1 cellular context compared by ENCODE assay signal in the genomic region with DNA sequence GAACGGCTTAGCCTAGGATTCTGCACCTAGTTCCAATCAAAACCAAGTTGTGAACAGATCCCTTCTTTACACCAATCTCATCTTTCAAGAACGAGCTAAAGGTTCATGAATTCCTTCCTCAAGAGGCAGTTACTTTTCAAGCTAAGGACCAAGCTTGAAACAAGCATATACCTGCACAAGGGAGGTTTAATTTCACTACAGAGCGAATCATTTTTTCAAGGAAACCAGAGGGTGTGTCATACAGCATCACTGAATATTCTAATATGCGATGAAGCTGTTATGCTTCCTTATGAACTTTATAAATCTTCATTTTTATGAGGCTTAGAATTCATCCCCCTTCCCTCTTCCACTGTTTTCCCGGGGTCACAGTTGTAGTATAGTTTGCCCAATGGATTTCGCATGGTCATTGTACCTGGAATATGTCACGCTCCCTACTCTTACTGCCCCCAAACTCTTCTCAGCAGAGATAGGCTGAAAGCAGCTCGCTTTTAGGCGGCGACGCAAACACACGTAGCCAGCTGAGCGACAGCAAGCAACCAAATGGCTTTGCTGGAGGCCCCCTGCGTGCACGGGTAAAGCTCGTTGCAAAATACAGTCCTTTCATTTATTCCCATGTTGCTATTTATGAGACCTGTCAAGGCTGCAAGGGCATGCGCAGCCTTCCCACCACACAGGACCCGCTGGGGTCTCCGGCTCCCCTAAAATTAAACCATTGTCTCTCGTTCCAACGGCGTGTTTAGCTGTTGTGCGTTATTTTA.
A peak's percentile ranks its signal among the peaks of the same experiment; 100 is the strongest.
TF ChIP-seq lines count a peak whose summit lies in the region.

No MANE protein-coding gene starts in this region.

TF ChIP-seq in K562, 482 proteins besides CTCF, POLR2A, EP300 and RAD21 (continued from another document and continues in another):
- no peak for TF ChIP-seq ZNF695 (CRISPR knock-in tag; IDR thresholded peaks at IDR 0.05)
- TF ChIP-seq NUFIP1 (IDR thresholded peaks at IDR 0.05; ENCODE audit: partially characterized antibody), result no peak
- TF ChIP-seq ZNF165 (CRISPR knock-in tag; IDR thresholded peaks at IDR 0.05; ENCODE audit: borderline replicate concordance), result no peak
- no peak for TF ChIP-seq IRF2 (CRISPR knock-in tag; IDR thresholded peaks at IDR 0.05)
- no peak for TF ChIP-seq HDAC6 (IDR thresholded peaks at IDR 0.05; ENCODE audit: low read depth, low read length)
- no peak for TF ChIP-seq KDM4B (IDR thresholded peaks at IDR 0.05; ENCODE audit: borderline replicate concordance in 2 of 2, low read depth in 1 of 2)
- no peak for TF ChIP-seq RNF2 (IDR thresholded peaks at IDR 0.05)
- TF ChIP-seq NFYB (IDR thresholded peaks at IDR 0.05; ENCODE audit: extremely low read depth, insufficient read length), result no peak
- no peak for TF ChIP-seq HMGN3 (IDR thresholded peaks at IDR 0.05; ENCODE audit: borderline replicate concordance, extremely low read depth, insufficient read length, low read depth, low read length)
- TF ChIP-seq ZNF316 (IDR thresholded peaks at IDR 0.05), result peak; percentile 88
- TF ChIP-seq LEF1 (IDR thresholded peaks at IDR 0.05), result no peak
- 0 out of 2 replicates have a peak, but pooled peaks have one; percentile 12 for TF ChIP-seq FOXP1 (CRISPR knock-in tag; IDR thresholded peaks at IDR 0.05)
- TF ChIP-seq, protein P1, sequence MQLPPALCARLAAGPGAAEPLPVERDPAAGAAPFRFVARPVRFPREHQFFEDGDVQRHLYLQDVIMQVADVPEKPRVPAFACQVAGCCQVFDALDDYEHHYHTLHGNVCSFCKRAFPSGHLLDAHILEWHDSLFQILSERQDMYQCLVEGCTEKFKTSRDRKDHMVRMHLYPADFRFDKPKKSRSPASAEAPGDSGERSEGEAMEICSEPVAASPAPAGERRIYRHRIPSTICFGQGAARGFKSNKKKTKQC (CRISPR knock-in tag; IDR thresholded peaks at IDR 0.05), result no peak
- TF ChIP-seq ZNF3 (CRISPR knock-in tag; IDR thresholded peaks at IDR 0.05), result no peak
- TF ChIP-seq TCF3 (CRISPR knock-in tag; IDR thresholded peaks at IDR 0.05), result no peak
- TF ChIP-seq, protein P2, sequence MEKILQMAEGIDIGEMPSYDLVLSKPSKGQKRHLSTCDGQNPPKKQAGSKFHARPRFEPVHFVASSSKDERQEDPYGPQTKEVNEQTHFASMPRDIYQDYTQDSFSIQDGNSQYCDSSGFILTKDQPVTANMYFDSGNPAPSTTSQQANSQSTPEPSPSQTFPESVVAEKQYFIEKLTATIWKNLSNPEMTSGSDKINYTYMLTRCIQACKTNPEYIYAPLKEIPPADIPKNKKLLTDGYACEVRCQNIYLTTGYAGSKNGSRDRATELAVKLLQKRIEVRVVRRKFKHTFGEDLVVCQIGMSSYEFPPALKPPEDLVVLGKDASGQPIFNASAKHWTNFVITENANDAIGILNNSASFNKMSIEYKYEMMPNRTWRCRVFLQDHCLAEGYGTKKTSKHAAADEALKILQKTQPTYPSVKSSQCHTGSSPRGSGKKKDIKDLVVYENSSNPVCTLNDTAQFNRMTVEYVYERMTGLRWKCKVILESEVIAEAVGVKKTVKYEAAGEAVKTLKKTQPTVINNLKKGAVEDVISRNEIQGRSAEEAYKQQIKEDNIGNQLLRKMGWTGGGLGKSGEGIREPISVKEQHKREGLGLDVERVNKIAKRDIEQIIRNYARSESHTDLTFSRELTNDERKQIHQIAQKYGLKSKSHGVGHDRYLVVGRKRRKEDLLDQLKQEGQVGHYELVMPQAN (IDR thresholded peaks at IDR 0.05; ENCODE audit: borderline replicate concordance), result peak; percentile 68
- TF ChIP-seq JUNB (CRISPR knock-in tag; conservative IDR thresholded peaks at IDR 0.05), result no peak
- peak; percentile 64 for TF ChIP-seq TBP (optimal IDR thresholded peaks at IDR 0.05; ENCODE audit: low read depth, low read length)
- no peak for TF ChIP-seq CBFA2T2 (conservative IDR thresholded peaks at IDR 0.05)
- TF ChIP-seq ZNF224 (CRISPR knock-in tag; IDR thresholded peaks at IDR 0.05), result no peak
- no peak for TF ChIP-seq SIRT6 (IDR thresholded peaks at IDR 0.05; ENCODE audit: low read depth, low read length)
- TF ChIP-seq THRAP3 (IDR thresholded peaks at IDR 0.05; ENCODE audit: borderline replicate concordance), result no peak
- TF ChIP-seq, protein P3, sequence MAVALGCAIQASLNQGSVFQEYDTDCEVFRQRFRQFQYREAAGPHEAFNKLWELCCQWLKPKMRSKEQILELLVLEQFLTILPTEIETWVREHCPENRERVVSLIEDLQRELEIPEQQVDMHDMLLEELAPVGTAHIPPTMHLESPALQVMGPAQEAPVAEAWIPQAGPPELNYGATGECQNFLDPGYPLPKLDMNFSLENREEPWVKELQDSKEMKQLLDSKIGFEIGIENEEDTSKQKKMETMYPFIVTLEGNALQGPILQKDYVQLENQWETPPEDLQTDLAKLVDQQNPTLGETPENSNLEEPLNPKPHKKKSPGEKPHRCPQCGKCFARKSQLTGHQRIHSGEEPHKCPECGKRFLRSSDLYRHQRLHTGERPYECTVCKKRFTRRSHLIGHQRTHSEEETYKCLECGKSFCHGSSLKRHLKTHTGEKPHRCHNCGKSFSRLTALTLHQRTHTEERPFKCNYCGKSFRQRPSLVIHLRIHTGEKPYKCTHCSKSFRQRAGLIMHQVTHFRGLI (CRISPR knock-in tag; IDR thresholded peaks at IDR 0.05), result no peak
- no peak for TF ChIP-seq ZNF232 (CRISPR knock-in tag; IDR thresholded peaks at IDR 0.05)
- peak; percentile 68; the same call in 1 of the 2 replicates for TF ChIP-seq MAFF (IDR thresholded peaks at IDR 0.05; ENCODE audit: low read length)
- TF ChIP-seq, protein P4, sequence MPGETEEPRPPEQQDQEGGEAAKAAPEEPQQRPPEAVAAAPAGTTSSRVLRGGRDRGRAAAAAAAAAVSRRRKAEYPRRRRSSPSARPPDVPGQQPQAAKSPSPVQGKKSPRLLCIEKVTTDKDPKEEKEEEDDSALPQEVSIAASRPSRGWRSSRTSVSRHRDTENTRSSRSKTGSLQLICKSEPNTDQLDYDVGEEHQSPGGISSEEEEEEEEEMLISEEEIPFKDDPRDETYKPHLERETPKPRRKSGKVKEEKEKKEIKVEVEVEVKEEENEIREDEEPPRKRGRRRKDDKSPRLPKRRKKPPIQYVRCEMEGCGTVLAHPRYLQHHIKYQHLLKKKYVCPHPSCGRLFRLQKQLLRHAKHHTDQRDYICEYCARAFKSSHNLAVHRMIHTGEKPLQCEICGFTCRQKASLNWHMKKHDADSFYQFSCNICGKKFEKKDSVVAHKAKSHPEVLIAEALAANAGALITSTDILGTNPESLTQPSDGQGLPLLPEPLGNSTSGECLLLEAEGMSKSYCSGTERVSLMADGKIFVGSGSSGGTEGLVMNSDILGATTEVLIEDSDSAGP (CRISPR knock-in tag; IDR thresholded peaks at IDR 0.05), result no peak
- TF ChIP-seq, protein P5, sequence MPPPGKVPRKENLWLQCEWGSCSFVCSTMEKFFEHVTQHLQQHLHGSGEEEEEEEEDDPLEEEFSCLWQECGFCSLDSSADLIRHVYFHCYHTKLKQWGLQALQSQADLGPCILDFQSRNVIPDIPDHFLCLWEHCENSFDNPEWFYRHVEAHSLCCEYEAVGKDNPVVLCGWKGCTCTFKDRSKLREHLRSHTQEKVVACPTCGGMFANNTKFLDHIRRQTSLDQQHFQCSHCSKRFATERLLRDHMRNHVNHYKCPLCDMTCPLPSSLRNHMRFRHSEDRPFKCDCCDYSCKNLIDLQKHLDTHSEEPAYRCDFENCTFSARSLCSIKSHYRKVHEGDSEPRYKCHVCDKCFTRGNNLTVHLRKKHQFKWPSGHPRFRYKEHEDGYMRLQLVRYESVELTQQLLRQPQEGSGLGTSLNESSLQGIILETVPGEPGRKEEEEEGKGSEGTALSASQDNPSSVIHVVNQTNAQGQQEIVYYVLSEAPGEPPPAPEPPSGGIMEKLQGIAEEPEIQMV (tag; conservative IDR thresholded peaks at IDR 0.05; ENCODE audit: low read depth), result no peak
- no peak for TF ChIP-seq TAL1 (IDR thresholded peaks at IDR 0.05)
- TF ChIP-seq ZNF717 (CRISPR knock-in tag; IDR thresholded peaks at IDR 0.05), result no peak
- TF ChIP-seq FOXA1 (IDR thresholded peaks at IDR 0.05; ENCODE audit: borderline replicate concordance), result no peak
- no peak for TF ChIP-seq ADNP (tag; IDR thresholded peaks at IDR 0.05)
- no peak for TF ChIP-seq ARHGAP35 (IDR thresholded peaks at IDR 0.05; ENCODE audit: partially characterized antibody)
- TF ChIP-seq ZC3H11A (IDR thresholded peaks at IDR 0.05; ENCODE audit: low read depth, low read length), result no peak
- TF ChIP-seq SREBF2 (CRISPR knock-in tag; IDR thresholded peaks at IDR 0.05), result no peak
- TF ChIP-seq ZNF253 (CRISPR knock-in tag; conservative IDR thresholded peaks at IDR 0.05), result no peak
- no peak for TF ChIP-seq HNRNPH1 (optimal IDR thresholded peaks at IDR 0.05; ENCODE audit: low read depth, low read length)
- TF ChIP-seq, protein P6, sequence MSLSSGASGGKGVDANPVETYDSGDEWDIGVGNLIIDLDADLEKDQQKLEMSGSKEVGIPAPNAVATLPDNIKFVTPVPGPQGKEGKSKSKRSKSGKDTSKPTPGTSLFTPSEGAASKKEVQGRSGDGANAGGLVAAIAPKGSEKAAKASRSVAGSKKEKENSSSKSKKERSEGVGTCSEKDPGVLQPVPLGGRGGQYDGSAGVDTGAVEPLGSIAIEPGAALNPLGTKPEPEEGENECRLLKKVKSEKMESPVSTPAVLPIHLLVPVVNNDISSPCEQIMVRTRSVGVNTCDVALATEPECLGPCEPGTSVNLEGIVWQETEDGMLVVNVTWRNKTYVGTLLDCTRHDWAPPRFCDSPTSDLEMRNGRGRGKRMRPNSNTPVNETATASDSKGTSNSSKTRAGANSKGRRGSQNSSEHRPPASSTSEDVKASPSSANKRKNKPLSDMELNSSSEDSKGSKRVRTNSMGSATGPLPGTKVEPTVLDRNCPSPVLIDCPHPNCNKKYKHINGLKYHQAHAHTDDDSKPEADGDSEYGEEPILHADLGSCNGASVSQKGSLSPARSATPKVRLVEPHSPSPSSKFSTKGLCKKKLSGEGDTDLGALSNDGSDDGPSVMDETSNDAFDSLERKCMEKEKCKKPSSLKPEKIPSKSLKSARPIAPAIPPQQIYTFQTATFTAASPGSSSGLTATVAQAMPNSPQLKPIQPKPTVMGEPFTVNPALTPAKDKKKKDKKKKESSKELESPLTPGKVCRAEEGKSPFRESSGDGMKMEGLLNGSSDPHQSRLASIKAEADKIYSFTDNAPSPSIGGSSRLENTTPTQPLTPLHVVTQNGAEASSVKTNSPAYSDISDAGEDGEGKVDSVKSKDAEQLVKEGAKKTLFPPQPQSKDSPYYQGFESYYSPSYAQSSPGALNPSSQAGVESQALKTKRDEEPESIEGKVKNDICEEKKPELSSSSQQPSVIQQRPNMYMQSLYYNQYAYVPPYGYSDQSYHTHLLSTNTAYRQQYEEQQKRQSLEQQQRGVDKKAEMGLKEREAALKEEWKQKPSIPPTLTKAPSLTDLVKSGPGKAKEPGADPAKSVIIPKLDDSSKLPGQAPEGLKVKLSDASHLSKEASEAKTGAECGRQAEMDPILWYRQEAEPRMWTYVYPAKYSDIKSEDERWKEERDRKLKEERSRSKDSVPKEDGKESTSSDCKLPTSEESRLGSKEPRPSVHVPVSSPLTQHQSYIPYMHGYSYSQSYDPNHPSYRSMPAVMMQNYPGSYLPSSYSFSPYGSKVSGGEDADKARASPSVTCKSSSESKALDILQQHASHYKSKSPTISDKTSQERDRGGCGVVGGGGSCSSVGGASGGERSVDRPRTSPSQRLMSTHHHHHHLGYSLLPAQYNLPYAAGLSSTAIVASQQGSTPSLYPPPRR (CRISPR knock-in tag; IDR thresholded peaks at IDR 0.05; ENCODE audit: borderline replicate concordance), result no peak
- no peak for TF ChIP-seq U2AF1 (optimal IDR thresholded peaks at IDR 0.05; ENCODE audit: low read depth, low read length)
- no peak for TF ChIP-seq ZNF212 (CRISPR knock-in tag; IDR thresholded peaks at IDR 0.05)
- TF ChIP-seq ZNF184 (CRISPR knock-in tag; IDR thresholded peaks at IDR 0.05), result no peak
- peak; percentile 33 for TF ChIP-seq SUPT5H (IDR thresholded peaks at IDR 0.05)
- TF ChIP-seq CBX8 (IDR thresholded peaks at IDR 0.05; ENCODE audit: borderline replicate concordance, extremely low read depth, low read depth, low read length, poor library complexity, severe bottlenecking), result no peak
- no peak for TF ChIP-seq NONO (IDR thresholded peaks at IDR 0.05; ENCODE audit: low read depth in 2 of 2, low read length in 1 of 2)
- TF ChIP-seq ZNF431 (CRISPR knock-in tag; IDR thresholded peaks at IDR 0.05), result no peak
